ENCODE assay signal across 1 cellular context in the genomic region with DNA sequence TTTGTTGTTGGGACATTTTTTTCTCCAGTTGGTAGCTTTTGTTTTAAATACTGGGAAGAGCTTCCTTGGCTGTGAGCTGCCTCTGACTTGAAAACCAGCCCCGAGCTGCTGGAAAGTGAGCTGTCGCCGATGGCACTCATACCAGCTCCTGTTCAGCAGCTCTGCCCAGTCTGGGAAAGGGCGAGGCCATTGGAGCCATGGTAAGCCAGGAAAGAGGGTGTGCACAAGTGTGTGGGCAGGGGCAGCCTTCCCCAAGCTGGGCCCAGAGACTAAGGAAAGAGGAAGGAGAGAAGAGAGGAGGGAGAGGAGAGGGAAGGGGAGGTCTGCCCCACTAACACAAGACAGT.
TF ChIP-seq lines count a peak whose summit lies in the region.

No MANE protein-coding gene starts in this region.

TF ChIP-seq in GM23338, 12 proteins besides CTCF, POLR2A, EP300 and RAD21:
- TF ChIP-seq POLR2AphosphoS5 (IDR thresholded peaks at IDR 0.05; ENCODE audit: low read depth) (no peak), EZH2 (IDR thresholded peaks at IDR 0.05; ENCODE audit: low read depth, unreplicated experiment) (peak; percentile 6), CREB1 (CRISPR knock-in tag; IDR thresholded peaks at IDR 0.05; ENCODE audit: low read depth) (no peak), NANOG (IDR thresholded peaks at IDR 0.05; ENCODE audit: borderline replicate concordance) (no peak), JUNB (IDR thresholded peaks at IDR 0.05; ENCODE audit: unreplicated experiment) (no peak), ZNF331 (CRISPR knock-in tag; IDR thresholded peaks at IDR 0.05; ENCODE audit: low read depth) (no peak)
- TF ChIP-seq, protein P1, sequence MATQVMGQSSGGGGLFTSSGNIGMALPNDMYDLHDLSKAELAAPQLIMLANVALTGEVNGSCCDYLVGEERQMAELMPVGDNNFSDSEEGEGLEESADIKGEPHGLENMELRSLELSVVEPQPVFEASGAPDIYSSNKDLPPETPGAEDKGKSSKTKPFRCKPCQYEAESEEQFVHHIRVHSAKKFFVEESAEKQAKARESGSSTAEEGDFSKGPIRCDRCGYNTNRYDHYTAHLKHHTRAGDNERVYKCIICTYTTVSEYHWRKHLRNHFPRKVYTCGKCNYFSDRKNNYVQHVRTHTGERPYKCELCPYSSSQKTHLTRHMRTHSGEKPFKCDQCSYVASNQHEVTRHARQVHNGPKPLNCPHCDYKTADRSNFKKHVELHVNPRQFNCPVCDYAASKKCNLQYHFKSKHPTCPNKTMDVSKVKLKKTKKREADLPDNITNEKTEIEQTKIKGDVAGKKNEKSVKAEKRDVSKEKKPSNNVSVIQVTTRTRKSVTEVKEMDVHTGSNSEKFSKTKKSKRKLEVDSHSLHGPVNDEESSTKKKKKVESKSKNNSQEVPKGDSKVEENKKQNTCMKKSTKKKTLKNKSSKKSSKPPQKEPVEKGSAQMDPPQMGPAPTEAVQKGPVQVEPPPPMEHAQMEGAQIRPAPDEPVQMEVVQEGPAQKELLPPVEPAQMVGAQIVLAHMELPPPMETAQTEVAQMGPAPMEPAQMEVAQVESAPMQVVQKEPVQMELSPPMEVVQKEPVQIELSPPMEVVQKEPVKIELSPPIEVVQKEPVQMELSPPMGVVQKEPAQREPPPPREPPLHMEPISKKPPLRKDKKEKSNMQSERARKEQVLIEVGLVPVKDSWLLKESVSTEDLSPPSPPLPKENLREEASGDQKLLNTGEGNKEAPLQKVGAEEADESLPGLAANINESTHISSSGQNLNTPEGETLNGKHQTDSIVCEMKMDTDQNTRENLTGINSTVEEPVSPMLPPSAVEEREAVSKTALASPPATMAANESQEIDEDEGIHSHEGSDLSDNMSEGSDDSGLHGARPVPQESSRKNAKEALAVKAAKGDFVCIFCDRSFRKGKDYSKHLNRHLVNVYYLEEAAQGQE (IDR thresholded peaks at IDR 0.05; ENCODE audit: unreplicated experiment) = no peak
